In genomic region chr5:170011751-170012150, GRCh38 we compare ENCODE assay signal across 9 cellular contexts. TPM values are rescaled to one million over a fixed set of nuclear protein-coding genes. Genes with fewer than 3 reads are reported as not detected.
"Had no signal": no experiment of that assay in that cellular context is flagged by ENCODE, and none has a peak within 500 bp of the region (broad histone marks: within the 10 kb centered on the region; RNA-seq: fewer than 3 reads in every experiment).

No MANE protein-coding gene starts in this region.

- DNase-seq: GDM1, GF-D8 had no signal

- H3K4me3 ChIP-seq: GM12878 had no signal

- ATAC-seq: GM12878 had no signal

- FAIRE-seq: G401.6, GM12878, GM12891, GM12892, GM18507, GM19239 had no signal

RNA-seq across cellular contexts. Expression of gene INSYN2B, which starts 31.5 kb away (rescaled TPM):
- total RNA-seq: G401, GM12878 had no signal
